Comparison of ENCODE assay signal across 8 cellular contexts in genomic region chr5:65925094-65925600, GRCh38. TPM values are rescaled to one million over a fixed set of nuclear protein-coding genes. Genes with fewer than 3 reads are reported as not detected.
DNase-seq lines count a peak whose midpoint lies in the region; ATAC-seq lines count a peak whose summit lies in the region.

No MANE protein-coding gene starts in this region.

- H3K27ac Mint-ChIP-seq in activated CD4-positive, alpha-beta memory T cell treated with anti-CD3 and anti-CD28 coated beads for 36 hours, result peak overlapping the region; percentile 80

- H2BK120ac ChIP-seq in mesendoderm (ENCODE audit: low read depth, low read length), result no peak overlapping the region

- H3K4me1 ChIP-seq in mesendoderm (ENCODE audit: control insufficient read depth, low read depth, low read length), result no peaks in the 10 kb centered on the region

- intact Hi-C loops in activated CD4-positive, alpha-beta memory T cell treated with anti-CD3 and anti-CD28 coated beads for 36 hours (cut with micrococcal nuclease), result loop anchor here (1.0 to 5.0 kb wide), 6 partner anchors 48 to 888 kb away; partner anchors contain the start of genes CENPK and PPWD1

- H3K36me3 ChIP-seq in mesendoderm (ENCODE audit: control insufficient read depth, insufficient read depth, low read length), result no peaks in the 10 kb centered on the region

- H3K4me1 Mint-ChIP-seq in activated CD4-positive, alpha-beta memory T cell treated with anti-CD3 and anti-CD28 coated beads for 36 hours (ENCODE audit: low read depth), result peaks cover 24% of the 10 kb centered on the region

- H3K23ac ChIP-seq in mesendoderm (ENCODE audit: low read length), result peak overlapping the region; percentile 48

- H2BK5ac ChIP-seq in mesendoderm (ENCODE audit: low read length), result peak overlapping the region; percentile 32

- CTCF ChIA-PET in activated CD4-positive, alpha-beta memory T cell treated with anti-CD3 and anti-CD28 coated beads for 36 hours (lab: Charles Lee), result no interaction called here

- no peaks in the 10 kb centered on the region for H3K9me3 Mint-ChIP-seq in activated CD4-positive, alpha-beta memory T cell treated with anti-CD3 and anti-CD28 coated beads for 36 hours

- peak overlapping the region; percentile 60 for H3K4me3 ChIP-seq in mesendoderm (ENCODE audit: low read length)

- no peak overlapping the region for H2BK15ac ChIP-seq in mesendoderm (replicated peaks; ENCODE audit: low read depth)

- H3K27me3 ChIP-seq in mesendoderm (ENCODE audit: insufficient read depth, low read length, poor library complexity), result peaks cover 5% of the 10 kb centered on the region

- ATAC-seq in GM18907 (IDR thresholded peaks at IDR 0.05; ENCODE audit: unreplicated experiment), result peak; percentile 69
- ATAC-seq in HG03139 (IDR thresholded peaks at IDR 0.05; ENCODE audit: unreplicated experiment), result peak; percentile 51

- no peak overlapping the region for H4K5ac ChIP-seq in mesendoderm (ENCODE audit: low read length)

- H3K4ac ChIP-seq in mesendoderm (ENCODE audit: low read depth, low read length), result no peak overlapping the region

- H3K18ac ChIP-seq in mesendoderm (ENCODE audit: low read length), result peak overlapping the region; percentile 83

- peak overlapping the region; percentile 93 for H3K27ac ChIP-seq in mesendoderm (ENCODE audit: low read depth, low read length)

- H2AK5ac ChIP-seq in mesendoderm (ENCODE audit: low read length), result no peak overlapping the region

- H3K79me1 ChIP-seq in mesendoderm (ENCODE audit: low read length), result no peaks in the 10 kb centered on the region

- peak overlapping the region; percentile 93 for H3K56ac ChIP-seq in mesendoderm (ENCODE audit: low read length)

- H3K4me2 ChIP-seq in mesendoderm (ENCODE audit: low read length), result peak overlapping the region; percentile 78

- peak overlapping the region; percentile 78 for H3K4me3 Mint-ChIP-seq in activated CD4-positive, alpha-beta memory T cell treated with anti-CD3 and anti-CD28 coated beads for 36 hours

- H3K79me2 ChIP-seq in mesendoderm (ENCODE audit: control insufficient read depth, insufficient read depth, low read length), result peaks cover 24% of the 10 kb centered on the region

- no CpG with 5 or more reads among the region's 43 CpGs for WGBS in mesendoderm (ENCODE audit: extremely low coverage, insufficient coverage, low lambda C conversion rate)

- peak overlapping the region; percentile 88 for H3K9ac ChIP-seq in mesendoderm (ENCODE audit: low read length)

- POLR2A ChIA-PET in activated CD4-positive, alpha-beta memory T cell treated with anti-CD3 and anti-CD28 coated beads for 36 hours (lab: Charles Lee), result interaction anchor here (0.6 to 2.1 kb wide), 9 partner anchors 37 to 220 kb away, joined by 3 to 6 read pairs (median 3); no protein-coding TSS in a partner anchor

- H4K8ac ChIP-seq in mesendoderm (ENCODE audit: low read depth, low read length), result no peak overlapping the region

- no peaks in the 10 kb centered on the region for H3K27me3 Mint-ChIP-seq in activated CD4-positive, alpha-beta memory T cell treated with anti-CD3 and anti-CD28 coated beads for 36 hours

- DNase-seq in AG08396 (ENCODE audit: low spot score) (peak; percentile 61), NCI-H748 (lab: John Stamatoyannopoulos, UW; ENCODE audit: unreplicated experiment) (peak; percentile 86), mesendoderm (peak; percentile 85)
- DNase-seq in activated CD4-positive, alpha-beta memory T cell treated with anti-CD3 and anti-CD28 coated beads for 36 hours, result peak; percentile 85
- peak; percentile 64 for DNase-seq in effector CD4-positive, alpha-beta T cell
- DNase-seq in stimulated activated CD8-positive, alpha-beta memory T cell treated with anti-CD3 and anti-CD28 coated beads, Interleukin-15, amount 100 ng/mL, for 24 hours (ENCODE audit: low read depth), result peak; percentile 38

- H3K36me3 Mint-ChIP-seq in activated CD4-positive, alpha-beta memory T cell treated with anti-CD3 and anti-CD28 coated beads for 36 hours, result peaks cover 5% of the 10 kb centered on the region

RNA-seq across cellular contexts. Expression of gene ERBIN, which starts 1.2 kb away (rescaled TPM):
- total RNA-seq in activated CD4-positive, alpha-beta memory T cell treated with anti-CD3 and anti-CD28 coated beads for 36 hours, result 10 to 100 TPM; 42.6 to 47.0 TPM
- 20.2 TPM for polyA plus RNA-seq in mesendoderm (2013, experiment 1 of 2)
- 21.1 TPM for polyA plus RNA-seq in mesendoderm (2013, experiment 2 of 2)

Comparison
In these comparisons a context has a peak if more than half of its experiments do, and no peak if none do; other contexts are left out.
1. Peak in every context shown above with its lines: DNase-seq, ATAC-seq, H3K4me3 ChIP-seq and H3K27ac ChIP-seq.